In genomic region chr7:143300959-143301617, GRCh38 we compare ENCODE assay signal across 14 cellular contexts. TPM values are rescaled to one million over a fixed set of nuclear protein-coding genes. Genes with fewer than 3 reads are reported as not detected.
DNase-seq lines count a peak whose midpoint lies in the region; ATAC-seq and TF ChIP-seq lines count a peak whose summit lies in the region.
"Had no signal": no experiment of that assay in that cellular context is flagged by ENCODE, and none has a peak within 500 bp of the region (broad histone marks: within the 10 kb centered on the region; RNA-seq: fewer than 3 reads in every experiment).

No MANE protein-coding gene starts in this region.

- H3K9me3 ChIP-seq in PC-3 (ENCODE audit: low read length) (no peaks in the 10 kb centered on the region), smooth muscle cell (replicated peaks; ENCODE audit: low read depth) (no peaks in the 10 kb centered on the region), SK-N-SH (no peaks in the 10 kb centered on the region), colonic mucosa (no peaks in the 10 kb centered on the region)
- H3K9me3 ChIP-seq: gastrocnemius medialis had no signal

- CTCF ChIA-PET in PC-3 (lab: Charles Lee): interaction anchor here (0.5 to 1.3 kb wide), 5 partner anchors 38 to 171 kb away, joined by 3 to 15 read pairs (median 4); partner anchors contain the start of gene GSTK1
- CTCF ChIA-PET in SK-N-SH (lab: Yijun Ruan, JAX): interaction anchor here (0.7 to 7.0 kb wide), 11 partner anchors 9 to 116 kb away, joined by 3 to 60 read pairs (median 7); partner anchors contain the start of genes CLCN1 and GSTK1

- H3K27me3 ChIP-seq in PC-3 (ENCODE audit: low read length) (no peaks in the 10 kb centered on the region), smooth muscle cell (ENCODE audit: low read depth) (no peaks in the 10 kb centered on the region), SK-N-SH (ENCODE audit: insufficient read depth) (no peaks in the 10 kb centered on the region), colonic mucosa (no peaks in the 10 kb centered on the region)
- H3K27me3 ChIP-seq: gastrocnemius medialis had no signal

- H3K4me3 ChIP-seq in PC-3 (ENCODE audit: low read length) (peak overlapping the region; percentile 19; the same call in 1 of the 2 replicates), choroid plexus epithelial cell (ENCODE audit: low read depth, low read length) (no peak overlapping the region), smooth muscle cell (no peak overlapping the region), SK-N-SH (ENCODE audit: low read depth in 2 of 2, low read length in 1 of 2) (no peak overlapping the region), colonic mucosa (no peak overlapping the region)
- H3K4me3 ChIP-seq: gastrocnemius medialis had no signal

- intact Hi-C loops in PC-3 (cut with micrococcal nuclease): loop anchor here (1.0 kb wide), 4 partner anchors 13 to 61 kb away; partner anchors contain the start of gene CASP2
- intact Hi-C loops in colonic mucosa (cut with DNase I): loop anchor here (10.0 kb wide), 1 partner anchor 286 kb away; no protein-coding TSS in a partner anchor

- peak overlapping the region; percentile 77 for H3K27ac ChIP-seq in PC-3 (ENCODE audit: low read length)
- H3K27ac ChIP-seq in smooth muscle cell (ENCODE audit: low read depth): peak overlapping the region; percentile 2
- H3K27ac ChIP-seq in SK-N-SH (ENCODE audit: low read depth in 2 of 2, low read length in 1 of 2): no peak overlapping the region
- H3K27ac ChIP-seq in colonic mucosa: no peak overlapping the region
- H3K27ac ChIP-seq: gastrocnemius medialis, WERI-Rb-1 had no signal

- DNase-seq in GF-D8 (lab: John Stamatoyannopoulos, UW): peak; percentile 92
- peak; percentile 88 for DNase-seq in PC-3
- DNase-seq in choroid plexus epithelial cell (ENCODE audit: low read depth): peak; percentile 69
- DNase-seq in smooth muscle cell (lab: John Stamatoyannopoulos, UW; ENCODE audit: unreplicated experiment): no peak
- no peak for DNase-seq in activated CD8-positive, alpha-beta memory T cell treated with anti-CD3 and anti-CD28 coated beads, Interleukin-2, amount 50 U/mL, for 48 hours
- no peak for DNase-seq in SK-N-SH
- DNase-seq in COR-L47 (lab: John Stamatoyannopoulos, UW): no peak
- no peak for DNase-seq in colonic mucosa
- DNase-seq: activated T-cell treated with anti-CD3 and anti-CD28 coated beads for 4 hours, gastrocnemius medialis, kidney glomerular epithelial cell, naive B cell, NCI-H524, WERI-Rb-1 had no signal

- no peak for TF ChIP-seq EP300 in SK-N-SH (IDR thresholded peaks at IDR 0.05; ENCODE audit: borderline replicate concordance in 1 of 2, low read depth in 1 of 2, low read length in 1 of 2)

- peaks cover 8% of the 10 kb centered on the region for H3F3A ChIP-seq in PC-3 (ENCODE audit: low read length, unreplicated experiment)
- no peaks in the 10 kb centered on the region for H3F3A ChIP-seq in smooth muscle cell (ENCODE audit: low read depth)
- H3F3A ChIP-seq in SK-N-SH (replicated peaks; ENCODE audit: insufficient read depth): peaks cover 7% of the 10 kb centered on the region

- H3K79me2 ChIP-seq in PC-3 (ENCODE audit: low read length) (peaks cover 29% of the 10 kb centered on the region), smooth muscle cell (ENCODE audit: low read depth) (no peaks in the 10 kb centered on the region), SK-N-SH (ENCODE audit: insufficient read depth) (peaks cover 17% of the 10 kb centered on the region; the same call in 1 of the 2 replicates)

- ATAC-seq in PC-3: peak; percentile 87
- ATAC-seq: gastrocnemius medialis had no signal

- H4K20me1 ChIP-seq in PC-3 (ENCODE audit: low read length): peaks cover 13% of the 10 kb centered on the region
- H4K20me1 ChIP-seq in smooth muscle cell (ENCODE audit: low read depth): peaks cover 34% of the 10 kb centered on the region
- peaks cover 11% of the 10 kb centered on the region; the same call in 1 of the 2 replicates for H4K20me1 ChIP-seq in SK-N-SH (ENCODE audit: insufficient read depth)

- no peaks in the 10 kb centered on the region for H3K9me2 ChIP-seq in PC-3 (replicated peaks; ENCODE audit: low read length)
- no peaks in the 10 kb centered on the region for H3K9me2 ChIP-seq in SK-N-SH

- H2AFZ ChIP-seq in PC-3 (ENCODE audit: low read length): no peak overlapping the region
- no peak overlapping the region for H2AFZ ChIP-seq in smooth muscle cell (ENCODE audit: low read depth)
- no peak overlapping the region for H2AFZ ChIP-seq in SK-N-SH (ENCODE audit: low read depth)

- H3K4me2 ChIP-seq in PC-3 (ENCODE audit: low read length) (peak overlapping the region; percentile 58), smooth muscle cell (no peak overlapping the region), SK-N-SH (no peak overlapping the region)

- BruUV-seq in PC-3 (replicated peaks; lab: Mats Ljungman, UMichigan): no TSS peak

- H3K9ac ChIP-seq in PC-3 (ENCODE audit: low read length): peak overlapping the region; percentile 28
- H3K9ac ChIP-seq in smooth muscle cell (ENCODE audit: low read depth): no peak overlapping the region
- H3K9ac ChIP-seq in SK-N-SH: no peak overlapping the region
- no peak overlapping the region for H3K9ac ChIP-seq in colonic mucosa (ENCODE audit: low read depth in 2 of 2, low read length in 2 of 2)

- 77% methylated on average over 6 of the region's 6 CpGs for WGBS in smooth muscle cell (ENCODE audit: low lambda C conversion rate)
- WGBS in SK-N-SH (ENCODE audit: low lambda C conversion rate): 92% methylated on average over 6 of the region's 6 CpGs

- TF ChIP-seq CTCF in PC-3 (conservative IDR thresholded peaks at IDR 0.05; ENCODE audit: low read depth, low read length) (no peak), choroid plexus epithelial cell (conservative IDR thresholded peaks at IDR 0.05; ENCODE audit: low read depth, low read length) (no peak), smooth muscle cell (IDR thresholded peaks at IDR 0.05; ENCODE audit: borderline replicate concordance, insufficient read depth, poor library complexity, severe bottlenecking) (no peak), SK-N-SH (IDR thresholded peaks at IDR 0.05) (no peak), colonic mucosa (IDR thresholded peaks at IDR 0.05) (no peak)

- H3K4me1 ChIP-seq in PC-3 (ENCODE audit: insufficient read depth, low read length) (peaks cover 49% of the 10 kb centered on the region), smooth muscle cell (ENCODE audit: low read depth) (no peaks in the 10 kb centered on the region), SK-N-SH (ENCODE audit: control insufficient read depth in 1 of 2, insufficient read depth in 2 of 2, low read depth in 1 of 2, low read length in 1 of 2) (peaks cover 0 to 14% of the 10 kb centered on the region in 2 experiments; a peak in 3 of 4 replicates), colonic mucosa (no peaks in the 10 kb centered on the region)

- no peak for TF ChIP-seq RAD21 in SK-N-SH (IDR thresholded peaks at IDR 0.05; ENCODE audit: low read length)

- H3K36me3 ChIP-seq in PC-3 (ENCODE audit: low read depth, low read length) (peaks cover 86% of the 10 kb centered on the region), smooth muscle cell (ENCODE audit: low read depth) (peaks cover 8% of the 10 kb centered on the region), SK-N-SH (replicated peaks in 1 of 2; ENCODE audit: control insufficient read depth in 1 of 2, insufficient read depth in 2 of 2, low read length in 1 of 2) (peaks cover 94 to 96% of the 10 kb centered on the region in 2 experiments), colonic mucosa (peaks cover 25% of the 10 kb centered on the region)

- POLR2A ChIA-PET in PC-3 (lab: Charles Lee; ENCODE audit: unreplicated experiment): interaction anchor here (0.5 to 0.8 kb wide), 7 partner anchors 11 to 143 kb away, joined by 3 to 7 read pairs (median 5); partner anchors contain the start of gene FAM131B
- POLR2A ChIA-PET in SK-N-SH (lab: Yijun Ruan, JAX): no interaction called here

TF ChIP-seq in SK-N-SH, 30 proteins besides CTCF, POLR2A, EP300 and RAD21 (continues in another document):
- TF ChIP-seq JUND (IDR thresholded peaks at IDR 0.05) (no peak), CHD2 (IDR thresholded peaks at IDR 0.05; ENCODE audit: low read length, partially characterized antibody) (no peak), GATA2 (CRISPR knock-in tag; IDR thresholded peaks at IDR 0.05) (no peak), NFIC (IDR thresholded peaks at IDR 0.05; ENCODE audit: borderline replicate concordance) (no peak), SMC3 (IDR thresholded peaks at IDR 0.05; ENCODE audit: low read depth, low read length) (no peak)

RNA-seq across cellular contexts. Expression of gene CASP2, which starts 12.9 kb away (rescaled TPM):
- total RNA-seq in PC-3 (2014; rRNA removed) (25.1 and 26.4 TPM in 2 replicates), smooth muscle cell (13.4 and 22.0 TPM in 2 replicates), colonic mucosa (10 to 100 TPM; 33.9 to 47.0 TPM)
- polyA plus RNA-seq in smooth muscle cell (8.1 and 10.7 TPM in 2 replicates), SK-N-SH (2012; rRNA removed) (19.7 and 22.3 TPM in 2 replicates)
- polyA plus RNA-seq in SK-N-SH (2012; cell fraction: cytosol; rRNA removed): 13.1 and 15.6 TPM in 2 replicates
- polyA plus RNA-seq in SK-N-SH (2012; cell fraction: nucleus; rRNA removed): 29.2 and 44.4 TPM in 2 replicates

RNA-seq across cellular contexts. Expression of gene CLCN1, which starts 14.8 kb away (rescaled TPM):
- total RNA-seq in PC-3 (2014; rRNA removed): 0.55 and 0.69 TPM in 2 replicates
- not detected in 2 replicates for total RNA-seq in smooth muscle cell
- not detected in 2 replicates for polyA plus RNA-seq in smooth muscle cell
- polyA plus RNA-seq in SK-N-SH (2012; rRNA removed): 0.10 and 0.12 TPM in 2 replicates
- 0.06 and 0.12 TPM in 2 replicates for polyA plus RNA-seq in SK-N-SH (2012; cell fraction: cytosol; rRNA removed)
- polyA plus RNA-seq in SK-N-SH (2012; cell fraction: nucleus; rRNA removed): 0.07 and 0.08 TPM in 2 replicates
- not detected for total RNA-seq in colonic mucosa

RNA-seq across cellular contexts. Expression of gene TMEM139, which starts 16.3 kb away (rescaled TPM):
- total RNA-seq in PC-3 (2014; rRNA removed) (5.2 and 6.2 TPM in 2 replicates), smooth muscle cell (0.99 and 9.1 TPM in 2 replicates), colonic mucosa (10 to 100 TPM; 18.4 to 27.2 TPM)
- polyA plus RNA-seq in smooth muscle cell (0.93 and 4.0 TPM in 2 replicates), SK-N-SH (2012; rRNA removed) (0.05 and 0.19 TPM in 2 replicates)
- polyA plus RNA-seq in SK-N-SH (2012; cell fraction: cytosol; rRNA removed): 0.07 and 0.14 TPM in 2 replicates
- 0.15 and 0.36 TPM in 2 replicates for polyA plus RNA-seq in SK-N-SH (2012; cell fraction: nucleus; rRNA removed)
- total RNA-seq: gastrocnemius medialis had no signal

RNA-seq across cellular contexts. Expression of gene GSTK1, which starts 37.8 kb away (rescaled TPM):
- total RNA-seq in PC-3 (2014; rRNA removed): 111 and 117 TPM in 2 replicates
- 102 and 158 TPM in 2 replicates for total RNA-seq in smooth muscle cell
- 105 and 136 TPM in 2 replicates for polyA plus RNA-seq in smooth muscle cell
- 299 and 354 TPM in 2 replicates for polyA plus RNA-seq in SK-N-SH (2012; rRNA removed)
- polyA plus RNA-seq in SK-N-SH (2012; cell fraction: cytosol; rRNA removed): 210 and 257 TPM in 2 replicates
- 826 and 869 TPM in 2 replicates for polyA plus RNA-seq in SK-N-SH (2012; cell fraction: nucleus; rRNA removed)
- total RNA-seq in colonic mucosa: 100 to 1,000 TPM; 210 to 272 TPM

Comparison
In these comparisons a context has a peak if more than half of its experiments do, and no peak if none do; other contexts are left out.
1. DNase-seq: peak in GF-D8 (single experiment), PC-3 (single experiment) and choroid plexus epithelial cell (single experiment); none in smooth muscle cell (single experiment), activated CD8-positive, alpha-beta memory T cell treated with anti-CD3 and anti-CD28 coated beads, Interleukin-2, amount 50 U/mL, for 48 hours (single experiment), SK-N-SH (single experiment), COR-L47 (single experiment) and colonic mucosa (single experiment).
2. H3K27ac ChIP-seq: peak in PC-3 (single experiment) and smooth muscle cell (single experiment); none in SK-N-SH (0 of 2) and colonic mucosa (single experiment).